In genomic region chr5:72954389-72954788, GRCh38 we compare ENCODE assay signal across 13 cellular contexts. TPM values are rescaled to one million over a fixed set of nuclear protein-coding genes. Genes with fewer than 3 reads are reported as not detected.
A peak's percentile ranks its signal among the peaks of the same experiment; 100 is the strongest.
DNase-seq lines count a peak whose midpoint lies in the region; ATAC-seq and TF ChIP-seq lines count a peak whose summit lies in the region.
"Had no signal": no experiment of that assay in that cellular context is flagged by ENCODE, and none has a peak within 500 bp of the region (broad histone marks: within the 10 kb centered on the region; RNA-seq: fewer than 3 reads in every experiment).

No MANE protein-coding gene starts in this region.

- CTCF ChIA-PET in naive thymus-derived CD4-positive, alpha-beta T cell (lab: Charles Lee) = no interaction called here

- peak overlapping the region in 1 of 9 donors; percentile 10 for H3K27ac Mint-ChIP-seq in naive thymus-derived CD4-positive, alpha-beta T cell

- H3K27ac ChIP-seq in right atrium auricular region (peak overlapping the region; percentile 96 to 97), coronary artery (peak overlapping the region; percentile 95 to 99), vagina (peak overlapping the region; percentile 96), ovary (peak overlapping the region in 1 of 2 donors; percentile 99)
- no peak overlapping the region for H3K27ac ChIP-seq in naive thymus-derived CD4-positive, alpha-beta T cell (ENCODE audit: low read depth, low read length)

- no peaks in the 10 kb centered on the region for H3K36me3 Mint-ChIP-seq in naive thymus-derived CD4-positive, alpha-beta T cell

- H3K9me3 ChIP-seq in right atrium auricular region (no peaks in the 10 kb centered on the region), vagina (no peaks in the 10 kb centered on the region), ovary (no peaks in the 10 kb centered on the region)
- no peaks in the 10 kb centered on the region for H3K9me3 ChIP-seq in naive thymus-derived CD4-positive, alpha-beta T cell (ENCODE audit: control insufficient read depth in 2 of 3, low read length in 3 of 3)

- no peaks in the 10 kb centered on the region for H3K36me3 ChIP-seq in right atrium auricular region
- no peaks in the 10 kb centered on the region for H3K36me3 ChIP-seq in naive thymus-derived CD4-positive, alpha-beta T cell (ENCODE audit: control insufficient read depth in 2 of 3, insufficient read depth in 3 of 3, low read length in 3 of 3)
- no peaks in the 10 kb centered on the region for H3K36me3 ChIP-seq in vagina
- no peaks in the 10 kb centered on the region for H3K36me3 ChIP-seq in ovary

- POLR2A ChIA-PET in naive thymus-derived CD4-positive, alpha-beta T cell (lab: Charles Lee) = interaction anchor here (0.6 kb wide), 1 partner anchor 143 kb away, joined by 3 read pairs; no protein-coding TSS in a partner anchor

- no peak overlapping the region for H3K4me3 ChIP-seq in right atrium auricular region
- H3K4me3 ChIP-seq in coronary artery = peak overlapping the region; percentile 81
- H3K4me3 ChIP-seq in naive thymus-derived CD4-positive, alpha-beta T cell (ENCODE audit: low read length) = no peak overlapping the region
- H3K4me3 ChIP-seq in vagina = no peak overlapping the region
- no peak overlapping the region for H3K4me3 ChIP-seq in ovary

- peaks cover 10 to 19% (median 12%) of the 10 kb centered on the region in 7 donors for H3K4me1 Mint-ChIP-seq in naive thymus-derived CD4-positive, alpha-beta T cell

- H3K4me3 Mint-ChIP-seq in naive thymus-derived CD4-positive, alpha-beta T cell = peak overlapping the region in 7 of 10 donors; percentile 0 to 95 (median 93)

- H3K27me3 ChIP-seq in right atrium auricular region (no peaks in the 10 kb centered on the region), vagina (no peaks in the 10 kb centered on the region), ovary (no peaks in the 10 kb centered on the region)
- peaks cover 3 to 4% of the 10 kb centered on the region in 2 donors for H3K27me3 ChIP-seq in naive thymus-derived CD4-positive, alpha-beta T cell (ENCODE audit: control insufficient read depth in 2 of 2, insufficient read depth in 2 of 2, low read length in 2 of 2)

- TF ChIP-seq EP300 in ovary (IDR thresholded peaks at IDR 0.05) = no peak

- TF ChIP-seq CTCF in right atrium auricular region (IDR thresholded peaks at IDR 0.05) (no peak), coronary artery (IDR thresholded peaks at IDR 0.05) (no peak), vagina (IDR thresholded peaks at IDR 0.05) (no peak), ovary (IDR thresholded peaks at IDR 0.05) (no peak)

- ATAC-seq in left cardiac atrium = no peak
- ATAC-seq in naive thymus-derived CD4-positive, alpha-beta T cell = no peak
- ATAC-seq in HG03280 (IDR thresholded peaks at IDR 0.05; ENCODE audit: unreplicated experiment) = no peak

- peaks cover 35 to 64% (median 49%) of the 10 kb centered on the region in 5 donors for H3K27me3 Mint-ChIP-seq in naive thymus-derived CD4-positive, alpha-beta T cell

- TF ChIP-seq POLR2A in vagina (IDR thresholded peaks at IDR 0.05) (no peak), ovary (IDR thresholded peaks at IDR 0.05) (no peak)

- peaks cover 0 to 12% (median 0%) of the 10 kb centered on the region in 11 donors for H3K9me3 Mint-ChIP-seq in naive thymus-derived CD4-positive, alpha-beta T cell
- H3K9me3 Mint-ChIP-seq: activated T-cell treated with anti-CD3 and anti-CD28 coated beads, Interleukin-2, amount 50 U/mL, for 24 hours had no signal

- 78 to 84% (median 84%) methylated on average over 7 of the region's 7 CpGs for WGBS in ovary, 3 donors

- H3K4me1 ChIP-seq in right atrium auricular region = peaks cover 0 to 24% of the 10 kb centered on the region in 2 donors
- H3K4me1 ChIP-seq in naive thymus-derived CD4-positive, alpha-beta T cell (ENCODE audit: control insufficient read depth in 2 of 2, insufficient read depth in 2 of 2, low read length in 2 of 2) = peaks cover 5 to 12% of the 10 kb centered on the region in 2 donors
- H3K4me1 ChIP-seq in vagina = peaks cover 25% of the 10 kb centered on the region
- peaks cover 4% of the 10 kb centered on the region for H3K4me1 ChIP-seq in ovary (ENCODE audit: insufficient read depth)

- intact Hi-C loops in left cardiac atrium (cut with DNase I) (no loop called here), vagina (cut with DNase I) (loop anchor here (5.0 kb wide), 1 partner anchor 1988 kb away; no protein-coding TSS in a partner anchor), ovary (cut with DNase I) (loop anchor here in 1 of 4 donors (10.0 kb wide), 1 partner anchor 140 kb away; the partner anchor contains the start of gene TNPO1)
- intact Hi-C loops in naive thymus-derived CD4-positive, alpha-beta T cell (cut with micrococcal nuclease) = loop anchor here (2.0 to 10.0 kb wide), 5 partner anchors 106 to 580 kb away; partner anchors contain the start of genes BTF3 (in 1 of the 2) and TNPO1 (in 1 of the 2)

- DNase-seq in right atrium auricular region (ENCODE audit: low spot score) = no peak
- no peak for DNase-seq in left cardiac atrium
- no peak for DNase-seq in coronary artery (ENCODE audit: low spot score)
- DNase-seq in naive thymus-derived CD4-positive, alpha-beta T cell = no peak
- DNase-seq in vagina (ENCODE audit: extremely low spot score in 2 of 2) = no peak
- DNase-seq in ovary = no peak
- no peak for DNase-seq in stimulated activated CD4-positive, alpha-beta T cell treated with anti-CD3 and anti-CD28 coated beads, Interleukin-4, amount 100 ng/mL, for 4 hours
- DNase-seq: activated T-cell treated with anti-CD3 and anti-CD28 coated beads, Interleukin-2, amount 50 U/mL, for 24 hours; hypothalamus; NCI-H1092 treated with DMSO at 0.1 percent for 48 hours; NK-92 treated with Interleukin-12 subunit alpha and Interleukin-12 subunit beta, amount 100 ng/mL, for 24 hours; nucleus accumbens had no signal

RNA-seq across cellular contexts. Expression of gene FCHO2, which starts 1.5 kb away (rescaled TPM):
- total RNA-seq in right atrium auricular region (10 to 100 TPM; 10.7 to 12.1 TPM), left cardiac atrium (10 to 100 TPM; 19.2 to 25.6 TPM), vagina (32.9 TPM), ovary (10 to 100 TPM; 25.2 to 34.4 (median 26.1) TPM)
- total RNA-seq in naive thymus-derived CD4-positive, alpha-beta T cell = 1 to 10 TPM; 1.7 to 7.1 (median 3.0) TPM
- 1 to 10 TPM in 1 of 2 donors, under 1 TPM in 1; 0.30 to 1.7 TPM for polyA plus RNA-seq in naive thymus-derived CD4-positive, alpha-beta T cell
- polyA plus RNA-seq in ovary = 10 to 100 TPM; 12.1 to 15.4 TPM

Comparison
In these comparisons a context has a peak if more than half of its experiments do, and no peak if none do; other contexts are left out.
1. intact Hi-C loops: an anchor here in naive thymus-derived CD4-positive, alpha-beta T cell (2.0 to 10.0 kb wide) and vagina (5.0 kb wide); none called in left cardiac atrium.